ENCODE assay signal across 22 cellular contexts in genomic region chr1:30338765-30339164, GRCh38.
A peak's percentile ranks its signal among the peaks of the same experiment; 100 is the strongest.
DNase-seq lines count a peak whose midpoint lies in the region; ATAC-seq, FAIRE-seq and TF ChIP-seq lines count a peak whose summit lies in the region.
"Had no signal": no experiment of that assay in that cellular context is flagged by ENCODE, and none has a peak within 500 bp of the region (broad histone marks: within the 10 kb centered on the region; RNA-seq: fewer than 3 reads in every experiment).

No MANE protein-coding gene starts in this region.

- ATAC-seq in HepG2 (no peak), right lobe of liver (no peak), IMR-90 (ENCODE audit: low read depth) (no peak)
- ATAC-seq: CD8-positive, alpha-beta T cell; HCT116 had no signal

- H2BK15ac ChIP-seq in IMR-90 (ENCODE audit: low read depth, low read length), result no peak overlapping the region

- H3K9me3 ChIP-seq in HepG2 (ENCODE audit: low read length) (no peaks in the 10 kb centered on the region), right lobe of liver (no peaks in the 10 kb centered on the region), IMR-90 (ENCODE audit: control insufficient read depth, insufficient read depth, low read length) (0 out of 2 replicates have a peak, but pooled peaks cover 2% of the 10 kb centered on the region)
- H3K9me3 ChIP-seq: Caco-2 had no signal

- H2AK5ac ChIP-seq in IMR-90 (ENCODE audit: low read depth, low read length), result no peak overlapping the region

- H2AK9ac ChIP-seq in IMR-90 (replicated peaks; ENCODE audit: low read depth, low read length, poor library complexity), result no peak overlapping the region

- H3K4ac ChIP-seq in IMR-90 (ENCODE audit: low read depth, low read length), result no peak overlapping the region

- H3K9ac ChIP-seq in HepG2 (ENCODE audit: insufficient read depth, low read depth, low read length) (no peak overlapping the region), IMR-90 (ENCODE audit: low read depth, low read length) (no peak overlapping the region)
- H3K9ac ChIP-seq: BLaER1, GM23248 had no signal

- TF ChIP-seq EP300 in HepG2 (IDR thresholded peaks at IDR 0.05; ENCODE audit: low read depth in 2 of 2, low read length in 2 of 2) (no peak), HepG2 (CRISPR knock-in tag; IDR thresholded peaks at IDR 0.05; ENCODE audit: borderline replicate concordance) (no peak)

- H2BK5ac ChIP-seq in IMR-90 (ENCODE audit: low read depth, low read length, poor library complexity, severe bottlenecking), result peak overlapping the region; percentile 19

- no peak for DNase-seq in HepG2 (ENCODE audit: low spot score)
- DNase-seq in right lobe of liver, result no peak
- no peak for DNase-seq in IMR-90
- DNase-seq in bronchial epithelial cell (ENCODE audit: low read depth), result no peak
- no peak for DNase-seq in DMS153 (lab: John Stamatoyannopoulos, UW)
- no peak for DNase-seq in NCI-H1436 treated with DMSO at 0.1 percent for 48 hours (lab: John Stamatoyannopoulos, UW)
- no peak for DNase-seq in SHP77 (lab: John Stamatoyannopoulos, UW)
- no peak for DNase-seq in posterior vena cava (ENCODE audit: low spot score)
- DNase-seq: Caco-2; CD4-positive, CD25-positive, alpha-beta regulatory T cell; CD8-positive, alpha-beta T cell; DMS79; EL; GDM1; GM23248; H9 had no signal

- no peak overlapping the region for H3K14ac ChIP-seq in IMR-90 (replicated peaks; ENCODE audit: low read depth, low read length)

- intact Hi-C loops in HepG2 (cut with micrococcal nuclease; ENCODE audit: unreplicated experiment), result no loop called here
- intact Hi-C loops in right lobe of liver (cut with DNase I), result no loop called here
- intact Hi-C loops in IMR-90 (cut with micrococcal nuclease), result no loop called here
- intact Hi-C loops in posterior vena cava (cut with DNase I), result no loop called here

- H4K5ac ChIP-seq in IMR-90 (ENCODE audit: low read depth, low read length), result no peak overlapping the region

- TF ChIP-seq CTCF in HepG2 (CRISPR knock-in tag; IDR thresholded peaks at IDR 0.05) (no peak), right lobe of liver (IDR thresholded peaks at IDR 0.05) (no peak), IMR-90 (conservative IDR thresholded peaks at IDR 0.05; ENCODE audit: low read depth, low read length) (no peak), bronchial epithelial cell (IDR thresholded peaks at IDR 0.05; ENCODE audit: insufficient read depth, low read length, severe bottlenecking) (no peak)

- no peaks in the 10 kb centered on the region for H3K4me1 ChIP-seq in HepG2 (ENCODE audit: insufficient read depth, low read length)
- H3K4me1 ChIP-seq in right lobe of liver, result no peaks in the 10 kb centered on the region
- no peaks in the 10 kb centered on the region for H3K4me1 ChIP-seq in IMR-90 (ENCODE audit: control insufficient read depth, insufficient read depth, low read length)
- H3K4me1 ChIP-seq: BLaER1, Caco-2 had no signal

- CTCF ChIA-PET in HepG2 (lab: Yijun Ruan, JAX; ENCODE audit: low intra/inter-chr PET ratio, low total read pairs) (no interaction called here), IMR-90 (lab: Yijun Ruan, JAX) (no interaction called here)

- H4K8ac ChIP-seq in IMR-90 (ENCODE audit: low read depth in 2 of 2, low read length in 2 of 2), result no peak overlapping the region

- no peak overlapping the region for H3K18ac ChIP-seq in IMR-90 (ENCODE audit: low read depth, low read length)

- BruUV-seq in HepG2 (replicated peaks; lab: Mats Ljungman, UMichigan) (no TSS peak), IMR-90 (replicated peaks; lab: Mats Ljungman, UMichigan) (no TSS peak)

- H3K4me2 ChIP-seq in HepG2 (ENCODE audit: low read depth, low read length), result no peak overlapping the region
- no peak overlapping the region for H3K4me2 ChIP-seq in IMR-90 (ENCODE audit: low read depth, low read length)
- H3K4me2 ChIP-seq: BLaER1 had no signal

- H3K56ac ChIP-seq in IMR-90 (ENCODE audit: extremely low read depth, insufficient read depth, low read length), result no peak overlapping the region

- dilution Hi-C loops in IMR-90 (cut with HindIII; ENCODE audit: low sequenced_read_pairs, unreplicated experiment), result no loop called here

- H3K36me3 ChIP-seq in HepG2 (replicated peaks in 1 of 2; ENCODE audit: control insufficient read depth in 1 of 2, insufficient read depth in 2 of 2, low read length in 2 of 2) (no peaks in the 10 kb centered on the region), right lobe of liver (no peaks in the 10 kb centered on the region), IMR-90 (ENCODE audit: control insufficient read depth, insufficient read depth, low read length) (no peaks in the 10 kb centered on the region), bronchial epithelial cell (ENCODE audit: control insufficient read depth, insufficient read depth, low read length) (no peaks in the 10 kb centered on the region)
- H3K36me3 ChIP-seq: BLaER1 had no signal

- POLR2A ChIA-PET in HepG2 (lab: Yijun Ruan, JAX), result no interaction called here
- POLR2A ChIA-PET in IMR-90 (lab: Charles Lee; ENCODE audit: unreplicated experiment), result no interaction called here

- no peaks in the 10 kb centered on the region for H3K27me3 ChIP-seq in HepG2 (ENCODE audit: control insufficient read depth in 1 of 2, insufficient read depth in 2 of 2, low read length in 2 of 2)
- H3K27me3 ChIP-seq in right lobe of liver, result no peaks in the 10 kb centered on the region
- H3K27me3 ChIP-seq in IMR-90 (ENCODE audit: control insufficient read depth, insufficient read depth, low read length), result no peaks in the 10 kb centered on the region
- peaks cover 2% of the 10 kb centered on the region for H3K27me3 ChIP-seq in bronchial epithelial cell (ENCODE audit: control insufficient read depth, insufficient read depth, low read length)

- in situ Hi-C loops in HepG2 (cut with HindIII; ENCODE audit: extremely low pct_ligation_motif_present, low pct_unique_long_range_greater_than_20kb), result no loop called here
- in situ Hi-C loops in IMR-90 (cut with MboI; ENCODE audit: low sequenced_read_pairs), result no loop called here

- no peak overlapping the region for H4K91ac ChIP-seq in IMR-90 (ENCODE audit: insufficient read depth, low read depth, low read length)

- 0% methylated on average over 2 of the region's 2 CpGs for WGBS in HepG2 (ENCODE audit: low lambda C conversion rate)
- WGBS in right lobe of liver (ENCODE audit: insufficient coverage, low coverage, low lambda C conversion rate, missing lambda C conversion rate), result 68% methylated on average over 2 of the region's 2 CpGs
- 41% methylated on average over 2 of the region's 2 CpGs; no CpG with 5 or more reads in 1 of the 2 experiments for WGBS in IMR-90 (ENCODE audit: extremely low coverage in 2 of 2, insufficient read length in 1 of 2), 2 experiments

- no peak for TF ChIP-seq RAD21 in HepG2 (CRISPR knock-in tag; IDR thresholded peaks at IDR 0.05)
- no peak for TF ChIP-seq RAD21 in IMR-90 (IDR thresholded peaks at IDR 0.05; ENCODE audit: low read length)

- no peak overlapping the region for H3K4me3 ChIP-seq in HepG2 (replicated peaks in 1 of 3; ENCODE audit: insufficient read depth in 1 of 3, low read depth in 2 of 3, low read length in 3 of 3)
- H3K4me3 ChIP-seq in right lobe of liver, result no peak overlapping the region
- H3K4me3 ChIP-seq in IMR-90 (ENCODE audit: insufficient read depth, low read depth, low read length), result no peak overlapping the region
- H3K4me3 ChIP-seq in bronchial epithelial cell (ENCODE audit: low read depth, low read length), result no peak overlapping the region
- H3K4me3 ChIP-seq: BLaER1, GM23248 had no signal

- FAIRE-seq in HepG2 (lab: Jason Lieb, UNC) (no peak), bronchial epithelial cell (lab: Jason Lieb, UNC) (peak; percentile 68)
- FAIRE-seq: A204.1, GM12892 had no signal

- H3K23ac ChIP-seq in IMR-90 (ENCODE audit: low read depth, low read length), result no peak overlapping the region

- H3K79me2 ChIP-seq in HepG2 (ENCODE audit: insufficient read depth, low read length), result no peaks in the 10 kb centered on the region

- H2AFZ ChIP-seq in HepG2 (ENCODE audit: low read length) (no peak overlapping the region), IMR-90 (replicated peaks; ENCODE audit: low read length, poor library complexity) (no peak overlapping the region)
- H2AFZ ChIP-seq: GM23248 had no signal

- TF ChIP-seq POLR2A in HepG2 (IDR thresholded peaks at IDR 0.05; ENCODE audit: insufficient read depth in 1 of 2, low read depth in 2 of 2, low read length in 2 of 2) (no peak), right lobe of liver (IDR thresholded peaks at IDR 0.05) (no peak), IMR-90 (IDR thresholded peaks at IDR 0.05; ENCODE audit: low read depth, low read length) (no peak)

- no peak overlapping the region for H2BK20ac ChIP-seq in IMR-90 (ENCODE audit: low read depth, low read length)

- no peaks in the 10 kb centered on the region for H3K9me1 ChIP-seq in IMR-90 (ENCODE audit: insufficient read depth, low read length)

- H3K79me1 ChIP-seq in IMR-90 (ENCODE audit: low read depth in 1 of 2, low read length in 2 of 2), result no peaks in the 10 kb centered on the region

- H4K20me1 ChIP-seq in HepG2 (ENCODE audit: insufficient read depth, low read length) (no peaks in the 10 kb centered on the region), IMR-90 (ENCODE audit: insufficient read depth, low read length) (no peaks in the 10 kb centered on the region)
- H4K20me1 ChIP-seq: BLaER1 had no signal

- H3K27ac ChIP-seq in HepG2 (ENCODE audit: extremely low read length, insufficient read depth, low read length), result no peak overlapping the region
- H3K27ac ChIP-seq in right lobe of liver, result no peak overlapping the region
- H3K27ac ChIP-seq in IMR-90 (ENCODE audit: insufficient read depth, low read length), result no peak overlapping the region
- H3K27ac ChIP-seq: 22Rv1, BLaER1, C4-2B, GM23248 had no signal

- H2BK120ac ChIP-seq in IMR-90 (ENCODE audit: low read depth, low read length), result no peak overlapping the region

TF ChIP-seq in HepG2, 621 proteins besides CTCF, POLR2A, EP300 and RAD21 (continues in another document):
- TF ChIP-seq CREB1 (IDR thresholded peaks at IDR 0.05) (peak; percentile 99), CREB1 (CRISPR knock-in tag; IDR thresholded peaks at IDR 0.05) (no peak), ZNF589 (CRISPR knock-in tag; conservative IDR thresholded peaks at IDR 0.05) (no peak)

TF ChIP-seq in IMR-90, 13 proteins besides CTCF, POLR2A, EP300 and RAD21 (continues in another document):
- no peak for TF ChIP-seq CHD1 (IDR thresholded peaks at IDR 0.05; ENCODE audit: low read depth, low read length)
- TF ChIP-seq SMC3 (IDR thresholded peaks at IDR 0.05; ENCODE audit: low read depth, low read length), result no peak
- no peak for TF ChIP-seq NFE2L2 (IDR thresholded peaks at IDR 0.05; ENCODE audit: low read depth, low read length)
- TF ChIP-seq USF2 (IDR thresholded peaks at IDR 0.05; ENCODE audit: low read depth, low read length), result no peak
- TF ChIP-seq RCOR1 (IDR thresholded peaks at IDR 0.05; ENCODE audit: insufficient replicate concordance, low read length), result no peak
- TF ChIP-seq MAFK (IDR thresholded peaks at IDR 0.05; ENCODE audit: low read depth, low read length), result no peak
